1 cellular context compared by ENCODE assay signal in genomic region chr2:164504253-164504652, GRCh38.
TF ChIP-seq lines count a peak whose summit lies in the region.

No MANE protein-coding gene starts in this region.

TF ChIP-seq in WTC11, 78 proteins besides CTCF, POLR2A, EP300 and RAD21 (continued from another document):
- TF ChIP-seq ZNF281 (CRISPR knock-in tag; IDR thresholded peaks at IDR 0.05), result no peak
- no peak for TF ChIP-seq NFATC4 (CRISPR knock-in tag; IDR thresholded peaks at IDR 0.05)
- no peak for TF ChIP-seq RELA (CRISPR knock-in tag; IDR thresholded peaks at IDR 0.05; ENCODE audit: borderline replicate concordance)
